2 cellular contexts compared by ENCODE assay signal in the genomic region with DNA sequence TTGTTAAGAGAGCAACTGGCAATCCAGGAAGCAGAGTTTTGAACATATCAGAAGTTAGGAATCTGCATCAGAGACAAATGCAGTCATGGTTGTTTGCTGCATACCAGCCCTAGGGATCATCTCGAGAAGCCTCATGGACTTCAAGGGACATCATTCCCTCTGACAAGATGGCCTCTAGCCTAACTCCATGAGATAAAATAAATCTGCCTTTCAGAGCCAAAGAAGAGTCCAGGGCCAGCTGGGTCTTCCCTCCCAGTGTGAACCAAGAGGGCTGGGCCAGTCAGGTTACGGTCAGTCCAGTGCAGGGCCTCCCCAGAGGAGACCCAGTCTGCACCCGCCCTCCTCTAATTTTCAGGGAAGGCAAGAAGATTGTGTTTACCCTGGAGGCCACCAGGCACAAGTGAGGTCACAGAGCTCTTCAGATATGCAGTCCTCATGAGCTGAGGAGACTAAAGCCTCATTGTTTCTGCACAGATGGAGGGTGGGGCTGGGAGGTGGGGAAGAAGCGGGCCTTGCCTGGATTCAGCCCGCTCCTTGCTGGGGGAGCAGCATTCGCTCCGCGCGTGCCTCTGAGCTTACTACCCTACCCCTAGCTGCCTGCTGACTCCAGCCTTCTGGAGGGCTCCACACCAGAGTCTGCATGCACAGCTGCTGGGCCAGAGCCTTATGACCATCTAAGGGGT.
A peak's percentile ranks its signal among the peaks of the same experiment; 100 is the strongest.
TF ChIP-seq lines count a peak whose summit lies in the region.

No MANE protein-coding gene starts in this region.

TF ChIP-seq in K562, 482 proteins besides CTCF, POLR2A, EP300 and RAD21 (continued from another document and continues in another):
- TF ChIP-seq, protein P1, sequence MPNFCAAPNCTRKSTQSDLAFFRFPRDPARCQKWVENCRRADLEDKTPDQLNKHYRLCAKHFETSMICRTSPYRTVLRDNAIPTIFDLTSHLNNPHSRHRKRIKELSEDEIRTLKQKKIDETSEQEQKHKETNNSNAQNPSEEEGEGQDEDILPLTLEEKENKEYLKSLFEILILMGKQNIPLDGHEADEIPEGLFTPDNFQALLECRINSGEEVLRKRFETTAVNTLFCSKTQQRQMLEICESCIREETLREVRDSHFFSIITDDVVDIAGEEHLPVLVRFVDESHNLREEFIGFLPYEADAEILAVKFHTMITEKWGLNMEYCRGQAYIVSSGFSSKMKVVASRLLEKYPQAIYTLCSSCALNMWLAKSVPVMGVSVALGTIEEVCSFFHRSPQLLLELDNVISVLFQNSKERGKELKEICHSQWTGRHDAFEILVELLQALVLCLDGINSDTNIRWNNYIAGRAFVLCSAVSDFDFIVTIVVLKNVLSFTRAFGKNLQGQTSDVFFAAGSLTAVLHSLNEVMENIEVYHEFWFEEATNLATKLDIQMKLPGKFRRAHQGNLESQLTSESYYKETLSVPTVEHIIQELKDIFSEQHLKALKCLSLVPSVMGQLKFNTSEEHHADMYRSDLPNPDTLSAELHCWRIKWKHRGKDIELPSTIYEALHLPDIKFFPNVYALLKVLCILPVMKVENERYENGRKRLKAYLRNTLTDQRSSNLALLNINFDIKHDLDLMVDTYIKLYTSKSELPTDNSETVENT (CRISPR knock-in tag; IDR thresholded peaks at IDR 0.05), result no peak
- TF ChIP-seq RBM15 (IDR thresholded peaks at IDR 0.05; ENCODE audit: insufficient read depth, low read length) (no peak), ETV1 (tag; conservative IDR thresholded peaks at IDR 0.05; ENCODE audit: low read depth) (no peak), ZNF354B (CRISPR knock-in tag; IDR thresholded peaks at IDR 0.05) (no peak), TRIM28 (IDR thresholded peaks at IDR 0.05) (no peak), ETV6 (IDR thresholded peaks at IDR 0.05; ENCODE audit: borderline replicate concordance in 1 of 2, low read depth in 2 of 2, low read length in 1 of 2) (no peak), ETV6 (CRISPR knock-in tag; IDR thresholded peaks at IDR 0.05; ENCODE audit: borderline replicate concordance) (no peak), ZNF274 (IDR thresholded peaks at IDR 0.05; ENCODE audit: borderline replicate concordance, low read depth, low read length) (no peak)
- TF ChIP-seq, protein P2, sequence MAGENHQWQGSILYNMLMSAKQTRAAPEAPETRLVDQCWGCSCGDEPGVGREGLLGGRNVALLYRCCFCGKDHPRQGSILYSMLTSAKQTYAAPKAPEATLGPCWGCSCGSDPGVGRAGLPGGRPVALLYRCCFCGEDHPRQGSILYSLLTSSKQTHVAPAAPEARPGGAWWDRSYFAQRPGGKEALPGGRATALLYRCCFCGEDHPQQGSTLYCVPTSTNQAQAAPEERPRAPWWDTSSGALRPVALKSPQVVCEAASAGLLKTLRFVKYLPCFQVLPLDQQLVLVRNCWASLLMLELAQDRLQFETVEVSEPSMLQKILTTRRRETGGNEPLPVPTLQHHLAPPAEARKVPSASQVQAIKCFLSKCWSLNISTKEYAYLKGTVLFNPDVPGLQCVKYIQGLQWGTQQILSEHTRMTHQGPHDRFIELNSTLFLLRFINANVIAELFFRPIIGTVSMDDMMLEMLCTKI (IDR thresholded peaks at IDR 0.05; ENCODE audit: partially characterized antibody), result no peak
- TF ChIP-seq, protein P3, sequence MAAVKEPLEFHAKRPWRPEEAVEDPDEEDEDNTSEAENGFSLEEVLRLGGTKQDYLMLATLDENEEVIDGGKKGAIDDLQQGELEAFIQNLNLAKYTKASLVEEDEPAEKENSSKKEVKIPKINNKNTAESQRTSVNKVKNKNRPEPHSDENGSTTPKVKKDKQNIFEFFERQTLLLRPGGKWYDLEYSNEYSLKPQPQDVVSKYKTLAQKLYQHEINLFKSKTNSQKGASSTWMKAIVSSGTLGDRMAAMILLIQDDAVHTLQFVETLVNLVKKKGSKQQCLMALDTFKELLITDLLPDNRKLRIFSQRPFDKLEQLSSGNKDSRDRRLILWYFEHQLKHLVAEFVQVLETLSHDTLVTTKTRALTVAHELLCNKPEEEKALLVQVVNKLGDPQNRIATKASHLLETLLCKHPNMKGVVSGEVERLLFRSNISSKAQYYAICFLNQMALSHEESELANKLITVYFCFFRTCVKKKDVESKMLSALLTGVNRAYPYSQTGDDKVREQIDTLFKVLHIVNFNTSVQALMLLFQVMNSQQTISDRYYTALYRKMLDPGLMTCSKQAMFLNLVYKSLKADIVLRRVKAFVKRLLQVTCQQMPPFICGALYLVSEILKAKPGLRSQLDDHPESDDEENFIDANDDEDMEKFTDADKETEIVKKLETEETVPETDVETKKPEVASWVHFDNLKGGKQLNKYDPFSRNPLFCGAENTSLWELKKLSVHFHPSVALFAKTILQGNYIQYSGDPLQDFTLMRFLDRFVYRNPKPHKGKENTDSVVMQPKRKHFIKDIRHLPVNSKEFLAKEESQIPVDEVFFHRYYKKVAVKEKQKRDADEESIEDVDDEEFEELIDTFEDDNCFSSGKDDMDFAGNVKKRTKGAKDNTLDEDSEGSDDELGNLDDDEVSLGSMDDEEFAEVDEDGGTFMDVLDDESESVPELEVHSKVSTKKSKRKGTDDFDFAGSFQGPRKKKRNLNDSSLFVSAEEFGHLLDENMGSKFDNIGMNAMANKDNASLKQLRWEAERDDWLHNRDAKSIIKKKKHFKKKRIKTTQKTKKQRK (IDR thresholded peaks at IDR 0.05; ENCODE audit: borderline replicate concordance, low read depth, low read length), result no peak
- TF ChIP-seq, protein P4, sequence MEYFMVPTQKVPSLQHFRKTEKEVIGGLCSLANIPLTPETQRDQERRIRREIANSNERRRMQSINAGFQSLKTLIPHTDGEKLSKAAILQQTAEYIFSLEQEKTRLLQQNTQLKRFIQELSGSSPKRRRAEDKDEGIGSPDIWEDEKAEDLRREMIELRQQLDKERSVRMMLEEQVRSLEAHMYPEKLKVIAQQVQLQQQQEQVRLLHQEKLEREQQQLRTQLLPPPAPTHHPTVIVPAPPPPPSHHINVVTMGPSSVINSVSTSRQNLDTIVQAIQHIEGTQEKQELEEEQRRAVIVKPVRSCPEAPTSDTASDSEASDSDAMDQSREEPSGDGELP (CRISPR knock-in tag; IDR thresholded peaks at IDR 0.05; ENCODE audit: borderline replicate concordance), result peak; percentile 32; the same call in 1 of the 2 replicates
- TF ChIP-seq, protein P5, sequence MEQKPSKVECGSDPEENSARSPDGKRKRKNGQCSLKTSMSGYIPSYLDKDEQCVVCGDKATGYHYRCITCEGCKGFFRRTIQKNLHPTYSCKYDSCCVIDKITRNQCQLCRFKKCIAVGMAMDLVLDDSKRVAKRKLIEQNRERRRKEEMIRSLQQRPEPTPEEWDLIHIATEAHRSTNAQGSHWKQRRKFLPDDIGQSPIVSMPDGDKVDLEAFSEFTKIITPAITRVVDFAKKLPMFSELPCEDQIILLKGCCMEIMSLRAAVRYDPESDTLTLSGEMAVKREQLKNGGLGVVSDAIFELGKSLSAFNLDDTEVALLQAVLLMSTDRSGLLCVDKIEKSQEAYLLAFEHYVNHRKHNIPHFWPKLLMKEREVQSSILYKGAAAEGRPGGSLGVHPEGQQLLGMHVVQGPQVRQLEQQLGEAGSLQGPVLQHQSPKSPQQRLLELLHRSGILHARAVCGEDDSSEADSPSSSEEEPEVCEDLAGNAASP (IDR thresholded peaks at IDR 0.05), result no peak

TF ChIP-seq in HepG2, 621 proteins besides CTCF, POLR2A, EP300 and RAD21 (continued from another document and continues in another):
- TF ChIP-seq, protein P6, sequence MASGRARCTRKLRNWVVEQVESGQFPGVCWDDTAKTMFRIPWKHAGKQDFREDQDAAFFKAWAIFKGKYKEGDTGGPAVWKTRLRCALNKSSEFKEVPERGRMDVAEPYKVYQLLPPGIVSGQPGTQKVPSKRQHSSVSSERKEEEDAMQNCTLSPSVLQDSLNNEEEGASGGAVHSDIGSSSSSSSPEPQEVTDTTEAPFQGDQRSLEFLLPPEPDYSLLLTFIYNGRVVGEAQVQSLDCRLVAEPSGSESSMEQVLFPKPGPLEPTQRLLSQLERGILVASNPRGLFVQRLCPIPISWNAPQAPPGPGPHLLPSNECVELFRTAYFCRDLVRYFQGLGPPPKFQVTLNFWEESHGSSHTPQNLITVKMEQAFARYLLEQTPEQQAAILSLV (CRISPR knock-in tag; IDR thresholded peaks at IDR 0.05; ENCODE audit: borderline replicate concordance), result no peak
- TF ChIP-seq, protein P7, sequence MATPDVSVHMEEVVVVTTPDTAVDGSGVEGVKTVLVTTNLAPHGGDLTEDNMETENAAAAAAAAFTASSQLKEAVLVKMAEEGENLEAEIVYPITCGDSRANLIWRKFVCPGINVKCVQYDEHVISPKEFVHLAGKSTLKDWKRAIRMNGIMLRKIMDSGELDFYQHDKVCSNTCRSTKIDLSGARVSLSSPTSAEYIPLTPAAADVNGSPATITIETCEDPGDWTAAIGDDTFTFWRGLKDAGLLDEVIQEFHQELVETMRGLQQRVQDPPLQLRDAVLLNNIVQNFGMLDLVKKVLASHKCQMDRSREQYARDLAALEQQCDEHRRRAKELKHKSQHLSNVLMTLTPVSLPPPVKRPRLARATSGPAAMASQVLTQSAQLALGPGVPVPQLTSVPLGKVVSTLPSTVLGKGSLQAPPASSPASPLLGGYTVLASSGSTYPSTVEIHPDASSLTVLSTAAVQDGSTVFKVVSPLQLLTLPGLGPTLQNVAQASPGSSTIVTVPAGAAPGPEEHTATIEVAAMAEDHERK (CRISPR knock-in tag; IDR thresholded peaks at IDR 0.05; ENCODE audit: low read depth), result no peak
- TF ChIP-seq NFE2 (CRISPR knock-in tag; IDR thresholded peaks at IDR 0.05) (no peak), STAG1 (CRISPR knock-in tag; IDR thresholded peaks at IDR 0.05) (no peak), ZNF549 (CRISPR knock-in tag; IDR thresholded peaks at IDR 0.05) (no peak), ZNF629 (CRISPR knock-in tag; conservative IDR thresholded peaks at IDR 0.05) (no peak), ISL2 (CRISPR knock-in tag; IDR thresholded peaks at IDR 0.05) (peak; percentile 81), RFX5 (IDR thresholded peaks at IDR 0.05; ENCODE audit: low read depth, low read length) (no peak), NFIB (CRISPR knock-in tag; IDR thresholded peaks at IDR 0.05; ENCODE audit: borderline replicate concordance) (no peak), IRX3 (CRISPR knock-in tag; IDR thresholded peaks at IDR 0.05; ENCODE audit: borderline replicate concordance, low read depth) (no peak), SIX4 (CRISPR knock-in tag; IDR thresholded peaks at IDR 0.05) (no peak), PRPF4 (IDR thresholded peaks at IDR 0.05; ENCODE audit: low read depth, low read length, poor library complexity, severe bottlenecking) (no peak), KAT2B (IDR thresholded peaks at IDR 0.05; ENCODE audit: borderline replicate concordance, low read depth, low read length) (no peak), ARNTL (CRISPR knock-in tag; IDR thresholded peaks at IDR 0.05) (no peak), ZFP36L2 (CRISPR knock-in tag; IDR thresholded peaks at IDR 0.05) (no peak), ZNF292 (CRISPR knock-in tag; IDR thresholded peaks at IDR 0.05; ENCODE audit: borderline replicate concordance, low read depth) (peak; percentile 53; the same call in 1 of the 2 replicates), SMYD3 (CRISPR knock-in tag; IDR thresholded peaks at IDR 0.05) (no peak), FLYWCH1 (CRISPR knock-in tag; IDR thresholded peaks at IDR 0.05) (no peak), ZMYM3 (CRISPR knock-in tag; IDR thresholded peaks at IDR 0.05) (peak; percentile 9; the same call in 1 of the 2 replicates), ZNF879 (CRISPR knock-in tag; IDR thresholded peaks at IDR 0.05) (no peak), CHD2 (IDR thresholded peaks at IDR 0.05; ENCODE audit: low read depth, low read length) (no peak), HDAC6 (IDR thresholded peaks at IDR 0.05; ENCODE audit: low read depth, low read length) (no peak), SCMH1 (CRISPR knock-in tag; IDR thresholded peaks at IDR 0.05; ENCODE audit: borderline replicate concordance) (no peak), ZNF567 (CRISPR knock-in tag; IDR thresholded peaks at IDR 0.05; ENCODE audit: borderline replicate concordance) (no peak), SMARCC2 (IDR thresholded peaks at IDR 0.05) (no peak), ZC3H13 (CRISPR knock-in tag; IDR thresholded peaks at IDR 0.05) (no peak), ZFP1 (CRISPR knock-in tag; IDR thresholded peaks at IDR 0.05) (no peak), ZNF274 (CRISPR knock-in tag; IDR thresholded peaks at IDR 0.05) (no peak), ETV6 (CRISPR knock-in tag; conservative IDR thresholded peaks at IDR 0.05) (no peak), SIX1 (CRISPR knock-in tag; IDR thresholded peaks at IDR 0.05; ENCODE audit: borderline replicate concordance) (no peak), SP1 (IDR thresholded peaks at IDR 0.05) (no peak), SP1 (CRISPR knock-in tag; IDR thresholded peaks at IDR 0.05) (no peak)
- TF ChIP-seq, protein P8, sequence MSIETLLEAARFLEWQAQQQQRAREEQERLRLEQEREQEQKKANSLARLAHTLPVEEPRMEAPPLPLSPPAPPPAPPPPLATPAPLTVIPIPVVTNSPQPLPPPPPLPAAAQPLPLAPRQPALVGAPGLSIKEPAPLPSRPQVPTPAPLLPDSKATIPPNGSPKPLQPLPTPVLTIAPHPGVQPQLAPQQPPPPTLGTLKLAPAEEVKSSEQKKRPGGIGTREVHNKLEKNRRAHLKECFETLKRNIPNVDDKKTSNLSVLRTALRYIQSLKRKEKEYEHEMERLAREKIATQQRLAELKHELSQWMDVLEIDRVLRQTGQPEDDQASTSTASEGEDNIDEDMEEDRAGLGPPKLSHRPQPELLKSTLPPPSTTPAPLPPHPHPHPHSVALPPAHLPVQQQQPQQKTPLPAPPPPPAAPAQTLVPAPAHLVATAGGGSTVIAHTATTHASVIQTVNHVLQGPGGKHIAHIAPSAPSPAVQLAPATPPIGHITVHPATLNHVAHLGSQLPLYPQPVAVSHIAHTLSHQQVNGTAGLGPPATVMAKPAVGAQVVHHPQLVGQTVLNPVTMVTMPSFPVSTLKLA (IDR thresholded peaks at IDR 0.05), result no peak
- TF ChIP-seq, protein P9, sequence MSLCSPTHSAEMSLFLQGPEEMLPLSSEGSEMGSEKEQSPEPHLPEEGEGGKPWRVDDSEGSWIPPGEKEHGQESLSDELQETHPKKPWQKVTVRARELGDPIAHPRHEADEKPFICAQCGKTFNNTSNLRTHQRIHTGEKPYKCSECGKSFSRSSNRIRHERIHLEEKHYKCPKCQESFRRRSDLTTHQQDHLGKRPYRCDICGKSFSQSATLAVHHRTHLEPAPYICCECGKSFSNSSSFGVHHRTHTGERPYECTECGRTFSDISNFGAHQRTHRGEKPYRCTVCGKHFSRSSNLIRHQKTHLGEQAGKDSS (CRISPR knock-in tag; IDR thresholded peaks at IDR 0.05; ENCODE audit: borderline replicate concordance, low read depth), result no peak
- TF ChIP-seq, protein P10, sequence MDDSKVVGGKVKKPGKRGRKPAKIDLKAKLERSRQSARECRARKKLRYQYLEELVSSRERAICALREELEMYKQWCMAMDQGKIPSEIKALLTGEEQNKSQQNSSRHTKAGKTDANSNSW (CRISPR knock-in tag; IDR thresholded peaks at IDR 0.05; ENCODE audit: borderline replicate concordance), result no peak
- TF ChIP-seq, protein P11, sequence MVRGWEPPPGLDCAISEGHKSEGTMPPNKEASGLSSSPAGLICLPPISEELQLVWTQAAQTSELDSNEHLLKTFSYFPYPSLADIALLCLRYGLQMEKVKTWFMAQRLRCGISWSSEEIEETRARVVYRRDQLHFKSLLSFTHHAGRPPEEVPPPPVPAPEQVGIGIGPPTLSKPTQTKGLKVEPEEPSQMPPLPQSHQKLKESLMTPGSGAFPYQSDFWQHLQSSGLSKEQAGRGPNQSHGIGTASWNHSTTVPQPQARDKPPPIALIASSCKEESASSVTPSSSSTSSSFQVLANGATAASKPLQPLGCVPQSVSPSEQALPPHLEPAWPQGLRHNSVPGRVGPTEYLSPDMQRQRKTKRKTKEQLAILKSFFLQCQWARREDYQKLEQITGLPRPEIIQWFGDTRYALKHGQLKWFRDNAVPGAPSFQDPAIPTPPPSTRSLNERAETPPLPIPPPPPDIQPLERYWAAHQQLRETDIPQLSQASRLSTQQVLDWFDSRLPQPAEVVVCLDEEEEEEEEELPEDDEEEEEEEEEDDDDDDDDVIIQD (CRISPR knock-in tag; IDR thresholded peaks at IDR 0.05; ENCODE audit: low read depth), result no peak
